Comparison of ENCODE assay signal across 8 cellular contexts in genomic region chr14:23469127-23469905, GRCh38. TPM values are rescaled to one million over a fixed set of nuclear protein-coding genes. Genes with fewer than 3 reads are reported as not detected.
DNase-seq lines count a peak whose midpoint lies in the region; ATAC-seq, FAIRE-seq and TF ChIP-seq lines count a peak whose summit lies in the region.

TSS of gene NGDN (plus strand) at chr14:23469703. CDS start at chr14:23469716, 13 bp downstream.

- no peak within 1 kb of the TSS for H3K4me3 Mint-ChIP-seq in activated naive CD8-positive, alpha-beta T cell treated with anti-CD3 and anti-CD28 coated beads, Interleukin-2, amount 50 U/mL, for 24 hours

- H3K27ac Mint-ChIP-seq in activated naive CD8-positive, alpha-beta T cell treated with anti-CD3 and anti-CD28 coated beads, Interleukin-2, amount 50 U/mL, for 24 hours = no peak within 1 kb of the TSS

- no peaks in the 10 kb centered on the region for H3F3A ChIP-seq in SU-DHL-6 (ENCODE audit: insufficient read depth)

- ATAC-seq in HG02759 (IDR thresholded peaks at IDR 0.05; ENCODE audit: unreplicated experiment) (peak; percentile 92), Right ventricle myocardium superior (ENCODE audit: poor library complexity) (peak; percentile 94), pancreas (peak; percentile 93 to 98 (median 94))
- ATAC-seq in activated naive CD8-positive, alpha-beta T cell treated with anti-CD3 and anti-CD28 coated beads, Interleukin-2, amount 50 U/mL, for 24 hours = peak; percentile 96

- H3K9me3 ChIP-seq in SU-DHL-6 (ENCODE audit: insufficient read depth, low read length) (no peaks in the 10 kb centered on the region), pancreas (no peaks in the 10 kb centered on the region), tibial nerve (no peaks in the 10 kb centered on the region)

- peak within 1 kb of the TSS; percentile 41 for H3K27ac ChIP-seq in SU-DHL-6 (ENCODE audit: low read depth, low read length)
- H3K27ac ChIP-seq in pancreas = peak within 1 kb of the TSS; percentile 66 to 81 (median 72)
- peak within 1 kb of the TSS; percentile 76 to 92 (median 84) for H3K27ac ChIP-seq in tibial nerve

- H3K4me3 ChIP-seq in SU-DHL-6 (ENCODE audit: insufficient read depth, low read length, poor library complexity, severe bottlenecking) (peak within 1 kb of the TSS; percentile 94), pancreas (peak within 1 kb of the TSS; percentile 61 to 96 (median 74)), tibial nerve (peak within 1 kb of the TSS; percentile 69 to 96 (median 74))

- no peaks in the 10 kb centered on the region for H3K27me3 Mint-ChIP-seq in activated naive CD8-positive, alpha-beta T cell treated with anti-CD3 and anti-CD28 coated beads, Interleukin-2, amount 50 U/mL, for 24 hours

- TF ChIP-seq CTCF in GM12873 (IDR thresholded peaks at IDR 0.05; ENCODE audit: insufficient read depth, low read depth, low read length, missing control alignments) = peak; percentile 83
- no peak for TF ChIP-seq CTCF in SU-DHL-6 (IDR thresholded peaks at IDR 0.05; ENCODE audit: insufficient read depth, low read length, poor library complexity, severe bottlenecking)
- TF ChIP-seq CTCF in pancreas (IDR thresholded peaks at IDR 0.05) = peak; percentile 72 to 91 (median 81)
- peak; percentile 72 to 93 (median 86) for TF ChIP-seq CTCF in tibial nerve (IDR thresholded peaks at IDR 0.05)

- peaks cover 15% of the 10 kb centered on the region for H3K79me2 ChIP-seq in SU-DHL-6 (ENCODE audit: insufficient read depth, low read length)

- 0 to 1% methylated on average over 41 of the region's 41 CpGs for WGBS in pancreas, 2 donors
- 4 to 5% methylated on average over 41 of the region's 41 CpGs for WGBS in tibial nerve, 2 donors

- DNase-seq in NCI-H128 (lab: John Stamatoyannopoulos, UW; ENCODE audit: unreplicated experiment) = peak; percentile 100
- peak; percentile 88 for DNase-seq in activated naive CD8-positive, alpha-beta T cell treated with anti-CD3 and anti-CD28 coated beads, Interleukin-2, amount 50 U/mL, for 24 hours
- peak; percentile 96 for DNase-seq in Right ventricle myocardium superior
- DNase-seq in pancreas = peak; percentile 92 to 97 (median 95)
- DNase-seq in tibial nerve (ENCODE audit: low spot score in 2 of 2) = peak; percentile 93 to 98

- H3K9ac ChIP-seq in SU-DHL-6 (ENCODE audit: low read length) = peak within 1 kb of the TSS; percentile 74

- peaks cover 28% of the 10 kb centered on the region for H3K36me3 Mint-ChIP-seq in activated naive CD8-positive, alpha-beta T cell treated with anti-CD3 and anti-CD28 coated beads, Interleukin-2, amount 50 U/mL, for 24 hours (ENCODE audit: low read depth)

- peak within 1 kb of the TSS; percentile 85 for H3K4me2 ChIP-seq in SU-DHL-6 (ENCODE audit: low read depth, low read length, poor library complexity, severe bottlenecking)

- peak in 1 of 2 donors; percentile 63 for TF ChIP-seq POLR2A in tibial nerve (IDR thresholded peaks at IDR 0.05)

- H3K9me2 ChIP-seq in SU-DHL-6 (replicated peaks; ENCODE audit: insufficient read depth, low read length) = no peaks in the 10 kb centered on the region

- H3K4me1 Mint-ChIP-seq in activated naive CD8-positive, alpha-beta T cell treated with anti-CD3 and anti-CD28 coated beads, Interleukin-2, amount 50 U/mL, for 24 hours = no peaks in the 10 kb centered on the region

- H3K9me3 Mint-ChIP-seq in activated naive CD8-positive, alpha-beta T cell treated with anti-CD3 and anti-CD28 coated beads, Interleukin-2, amount 50 U/mL, for 24 hours = no peaks in the 10 kb centered on the region

- H3K4me1 ChIP-seq in pancreas (peaks cover 0 to 6% (median 5%) of the 10 kb centered on the region in 3 donors), tibial nerve (peaks cover 0 to 22% (median 8%) of the 10 kb centered on the region in 4 donors)

- intact Hi-C loops in Right ventricle myocardium superior (cut with DNase I) (no loop called here), pancreas (cut with DNase I) (loop anchor here in 1 of 3 donors (5.0 kb wide), 1 partner anchor 142 kb away; no protein-coding TSS in a partner anchor)

- H3K27me3 ChIP-seq in SU-DHL-6 (ENCODE audit: low read length) (no peaks in the 10 kb centered on the region), pancreas (no peaks in the 10 kb centered on the region), tibial nerve (no peaks in the 10 kb centered on the region)

- peaks cover 4% of the 10 kb centered on the region; the same call in 1 of the 2 replicates for H3K36me3 ChIP-seq in SU-DHL-6 (ENCODE audit: low read length)
- peaks cover 0 to 22% (median 0%) of the 10 kb centered on the region in 3 donors for H3K36me3 ChIP-seq in pancreas
- H3K36me3 ChIP-seq in tibial nerve = peaks cover 0 to 37% (median 8%) of the 10 kb centered on the region in 3 donors

- H2AFZ ChIP-seq in SU-DHL-6 (ENCODE audit: low read depth, low read length, severe bottlenecking) = peak within 1 kb of the TSS; percentile 94

- H4K20me1 ChIP-seq in SU-DHL-6 (ENCODE audit: low read depth, low read length) = no peaks in the 10 kb centered on the region

- peak; percentile 95 to 98 for TF ChIP-seq EP300 in tibial nerve (IDR thresholded peaks at IDR 0.05)

- peak; percentile 99 for FAIRE-seq in pancreas (lab: Jason Lieb, UNC)

RNA-seq across cellular contexts. Expression of gene NGDN, which starts in this region (rescaled TPM):
- total RNA-seq in Right ventricle myocardium superior = 17.0 TPM
- total RNA-seq in pancreas = 10 to 100 TPM in 5 of 6 donors, 1 to 10 TPM in 1; 9.8 to 18.8 (median 15.4) TPM
- 10 to 100 TPM; 18.3 to 33.7 TPM for polyA plus RNA-seq in pancreas
- total RNA-seq in tibial nerve = 10 to 100 TPM; 35.8 to 45.6 (median 36.5) TPM

Comparison
In these comparisons a context has a peak if more than half of its experiments do, and no peak if none do; other contexts are left out.
1. Peak in every context shown above with its lines: DNase-seq, ATAC-seq, H3K4me3 ChIP-seq and H3K27ac ChIP-seq.